8 cellular contexts compared by ENCODE assay signal in the genomic region with DNA sequence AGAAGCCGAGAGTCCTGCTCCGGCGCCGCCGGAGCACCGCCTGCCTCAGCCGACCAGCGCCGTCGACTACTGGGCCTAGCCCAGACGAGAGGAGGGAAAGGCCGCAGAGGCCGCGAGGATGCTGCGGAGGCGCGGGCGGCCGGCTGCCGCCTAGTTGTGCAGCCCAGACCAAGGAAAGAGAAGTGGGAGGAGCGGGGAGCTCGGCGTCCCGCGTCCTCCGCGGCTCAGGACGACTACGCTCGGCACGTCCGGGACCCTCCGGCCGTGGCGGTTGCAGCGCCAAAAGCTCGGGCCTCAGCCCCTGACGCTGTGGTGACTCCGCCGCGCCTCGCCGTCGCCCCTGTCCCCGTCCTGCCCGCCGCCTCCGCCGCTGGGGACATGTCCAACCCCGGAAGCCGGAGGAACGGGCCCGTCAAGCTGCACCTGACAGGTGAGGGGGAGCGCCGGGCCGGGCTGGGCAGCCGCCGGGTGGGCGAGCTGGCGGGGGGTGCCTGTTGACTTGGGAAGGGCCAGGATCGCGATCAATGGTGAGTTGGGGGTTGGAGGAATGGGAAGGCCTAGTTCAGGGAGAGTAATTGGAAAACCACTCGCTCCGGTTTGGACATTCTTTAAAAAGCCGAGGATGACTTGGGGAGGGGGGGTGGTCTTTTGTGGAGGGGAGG. TPM values are rescaled to one million over a fixed set of nuclear protein-coding genes. Genes with fewer than 3 reads are reported as not detected.
DNase-seq lines count a peak whose midpoint lies in the region; ATAC-seq and TF ChIP-seq lines count a peak whose summit lies in the region.

No MANE protein-coding gene starts in this region.

- ATAC-seq in HG03432 (IDR thresholded peaks at IDR 0.05; ENCODE audit: unreplicated experiment): peak; percentile 68
- no peak for ATAC-seq in GM19452 (IDR thresholded peaks at IDR 0.05; ENCODE audit: unreplicated experiment)

- H3K27ac ChIP-seq in vagina: peak overlapping the region; percentile 93

- H3K4me3 ChIP-seq in GM08714 (ENCODE audit: low read length) (peak overlapping the region; percentile 51), astrocyte of the spinal cord (ENCODE audit: low read depth, low read length) (peak overlapping the region; percentile 59), vagina (peak overlapping the region; percentile 64 to 76)

- no peaks in the 10 kb centered on the region for H3K36me3 ChIP-seq in vagina

- intact Hi-C loops in vagina (cut with DNase I): no loop called here

- H3K4me3 Mint-ChIP-seq in T-helper 2 cell treated with Interferon-gamma antibody and Interleukin-4, amounts not matched to agents 5 μg/mL and 100 μg/mL, for 36 hours: peak overlapping the region; percentile 82

- H3K27me3 Mint-ChIP-seq in T-helper 2 cell treated with Interferon-gamma antibody and Interleukin-4, amounts not matched to agents 5 μg/mL and 100 μg/mL, for 36 hours (ENCODE audit: low read depth): peaks cover 22% of the 10 kb centered on the region

- TF ChIP-seq CTCF in astrocyte of the spinal cord (IDR thresholded peaks at IDR 0.05; ENCODE audit: low read depth, low read length) (no peak), vagina (IDR thresholded peaks at IDR 0.05) (no peak)

- no peaks in the 10 kb centered on the region for H3K27me3 ChIP-seq in vagina

- TF ChIP-seq POLR2A in vagina (IDR thresholded peaks at IDR 0.05): no peak

- H3K4me1 Mint-ChIP-seq in T-helper 2 cell treated with Interferon-gamma antibody and Interleukin-4, amounts not matched to agents 5 μg/mL and 100 μg/mL, for 36 hours (ENCODE audit: low read depth): peaks cover 21% of the 10 kb centered on the region

- H3K4me1 ChIP-seq in vagina: peaks cover 4% of the 10 kb centered on the region

- peak; percentile 45 for DNase-seq in T-helper 2 cell treated with Interferon-gamma antibody and Interleukin-4, amounts not matched to agents 5 μg/mL and 100 μg/mL, for 36 hours (ENCODE audit: low spot score)
- DNase-seq in astrocyte of the spinal cord (ENCODE audit: low read depth, low spot score) (peak; percentile 64), hypothalamus (lab: John Stamatoyannopoulos, UW) (peak in 44 of 51 donors; percentile 11 to 86 (median 54)), putamen (ENCODE audit: low spot score) (peak; percentile 51), vagina (ENCODE audit: extremely low spot score in 2 of 2) (no peak)

- H3K9me3 ChIP-seq in vagina: no peaks in the 10 kb centered on the region

- H3K27ac Mint-ChIP-seq in T-helper 2 cell treated with Interferon-gamma antibody and Interleukin-4, amounts not matched to agents 5 μg/mL and 100 μg/mL, for 36 hours: peak overlapping the region; percentile 61

- no peaks in the 10 kb centered on the region for H3K9me3 Mint-ChIP-seq in T-helper 2 cell treated with Interferon-gamma antibody and Interleukin-4, amounts not matched to agents 5 μg/mL and 100 μg/mL, for 36 hours

- in situ Hi-C loops in astrocyte of the spinal cord (cut with HindIII; ENCODE audit: low sequenced_read_pairs): no loop called here

- peaks cover 8% of the 10 kb centered on the region for H3K36me3 Mint-ChIP-seq in T-helper 2 cell treated with Interferon-gamma antibody and Interleukin-4, amounts not matched to agents 5 μg/mL and 100 μg/mL, for 36 hours (ENCODE audit: low read depth)

RNA-seq across cellular contexts. Expression of a gene that starts 37.7 kb away (rescaled TPM):
- 21.1 TPM for total RNA-seq in vagina

Comparison
In these comparisons a context has a peak if more than half of its experiments do, and no peak if none do; other contexts are left out.
1. DNase-seq: peak in T-helper 2 cell treated with Interferon-gamma antibody and Interleukin-4, amounts not matched to agents 5 μg/mL and 100 μg/mL, for 36 hours (single experiment), astrocyte of the spinal cord (single experiment), hypothalamus (44 of 51) and putamen (single experiment); none in vagina (0 of 2).
2. Peak in every context shown above with its lines, with median percentiles within 50 percentile points of each other: H3K4me3 ChIP-seq.